ENCODE assay signal across 1 cellular context in genomic region chr7:142796501-142797341, GRCh38.
A peak's percentile ranks its signal among the peaks of the same experiment; 100 is the strongest.
TF ChIP-seq lines count a peak whose summit lies in the region.

No MANE protein-coding gene starts in this region.

TF ChIP-seq in GM12878, 131 proteins besides CTCF, POLR2A, EP300 and RAD21:
- TF ChIP-seq TCF12 (IDR thresholded peaks at IDR 0.05; ENCODE audit: low read depth, low read length) (0 out of 2 replicates have a peak, but pooled peaks have one; percentile 4), IKZF1 (conservative IDR thresholded peaks at IDR 0.05) (0 out of 2 replicates have a peak, but pooled peaks have one; percentile 5), ELK1 (IDR thresholded peaks at IDR 0.05; ENCODE audit: low read depth, low read length) (no peak), CHD1 (IDR thresholded peaks at IDR 0.05; ENCODE audit: low read depth, low read length) (peak; percentile 28; the same call in 1 of the 2 replicates), POLR2AphosphoS5 (IDR thresholded peaks at IDR 0.05; ENCODE audit: low read length) (0 out of 2 replicates have a peak, but pooled peaks have one; percentile 28), MLLT1 (IDR thresholded peaks at IDR 0.05) (peak; percentile 62; the same call in 1 of the 2 replicates), POLR2AphosphoS2 (IDR thresholded peaks at IDR 0.05; ENCODE audit: low read depth, low read length) (0 out of 2 replicates have a peak, but pooled peaks have one; percentile 40), PAX5 (IDR thresholded peaks at IDR 0.05; ENCODE audit: borderline replicate concordance, low read depth, low read length) (0 out of 2 replicates have a peak, but pooled peaks have one; percentile 8), ZNF207 (IDR thresholded peaks at IDR 0.05; ENCODE audit: borderline replicate concordance) (no peak), DPF2 (IDR thresholded peaks at IDR 0.05) (0 out of 2 replicates have a peak, but pooled peaks have one; percentile 30), BHLHE40 (IDR thresholded peaks at IDR 0.05; ENCODE audit: borderline replicate concordance in 1 of 2, low read depth in 2 of 2, low read length in 1 of 2) (peak in 1 of 2 experiments; percentile 30; a peak in 1 of 4 replicates), RFX5 (IDR thresholded peaks at IDR 0.05; ENCODE audit: low read depth, low read length) (no peak)
